In genomic region chr12:117069126-117069788, GRCh38 we compare ENCODE assay signal across 1 cellular context.
TF ChIP-seq lines count a peak whose summit lies in the region.

No MANE protein-coding gene starts in this region.

TF ChIP-seq in WTC11, 78 proteins besides CTCF, POLR2A, EP300 and RAD21 (continued from another document):
- TF ChIP-seq AR (CRISPR knock-in tag; IDR thresholded peaks at IDR 0.05): no peak
- TF ChIP-seq ZSCAN18 (CRISPR knock-in tag; IDR thresholded peaks at IDR 0.05): no peak
TF ChIP-seq in WTC11: peak in this region for 0.
